Comparison of ENCODE assay signal across 8 cellular contexts in the genomic region with DNA sequence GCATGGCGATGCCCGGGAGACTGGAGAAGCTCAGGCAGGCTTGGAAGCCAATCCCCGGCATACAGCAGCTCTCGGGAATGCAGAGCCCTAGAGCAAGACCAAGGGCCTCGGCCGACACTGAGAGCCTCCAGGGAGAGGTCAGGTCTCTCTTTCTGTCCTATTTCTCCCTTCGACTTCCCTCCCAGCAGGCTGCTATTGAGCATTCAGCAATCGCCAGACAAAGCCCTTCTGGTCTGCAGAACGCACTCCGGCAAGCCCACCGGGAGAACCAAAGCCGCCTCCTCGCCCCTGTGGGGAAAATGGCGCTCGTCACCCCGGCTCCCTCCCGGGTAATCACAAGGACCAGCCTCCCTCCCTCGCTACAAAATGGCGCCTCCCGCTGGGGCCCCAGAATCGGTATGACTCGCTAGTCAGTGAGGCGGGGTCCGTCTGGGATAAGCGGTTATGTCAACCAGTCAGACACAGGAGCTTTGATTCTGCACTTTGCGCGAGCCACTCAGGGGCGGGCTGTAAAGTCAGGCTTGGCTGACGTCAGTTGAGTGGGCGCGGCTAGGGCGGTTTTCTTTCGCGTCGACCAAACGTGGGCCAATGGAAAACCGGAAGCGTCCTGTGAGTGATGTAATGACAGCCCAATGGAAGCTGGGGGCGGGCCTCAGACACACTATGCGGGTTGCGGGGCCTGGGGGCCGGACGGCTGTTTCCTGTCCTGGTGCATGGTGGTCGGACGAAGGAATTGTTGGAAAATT. TPM values are rescaled to one million over a fixed set of nuclear protein-coding genes. Genes with fewer than 3 reads are reported as not detected.
DNase-seq lines count a peak whose midpoint lies in the region; ATAC-seq and TF ChIP-seq lines count a peak whose summit lies in the region.

A gene (plus strand): TSS at position 691 of the 746 bp plus-strand sequence. CDS start 10,297 bp downstream, outside the sequence.

- ATAC-seq in HG03442 (IDR thresholded peaks at IDR 0.05; ENCODE audit: unreplicated experiment) = peak; percentile 86
- peak; percentile 93 for ATAC-seq in activated CD4-positive, alpha-beta T cell treated with anti-CD3 and anti-CD28 coated beads for 36 hours

- CTCF ChIA-PET in activated CD4-positive, alpha-beta T cell treated with anti-CD3 and anti-CD28 coated beads for 36 hours (lab: Charles Lee) = interaction anchor here (0.7 to 1.9 kb wide), 9 partner anchors 11 to 294 kb away, joined by 3 to 6 read pairs (median 3); no protein-coding TSS in a partner anchor

- no peaks in the 10 kb centered on the region for H3K27me3 Mint-ChIP-seq in activated CD4-positive, alpha-beta T cell treated with anti-CD3 and anti-CD28 coated beads for 36 hours

- H3K4me3 Mint-ChIP-seq in activated CD4-positive, alpha-beta T cell treated with anti-CD3 and anti-CD28 coated beads for 36 hours = peak within 1 kb of the TSS; percentile 93

- POLR2A ChIA-PET in activated CD4-positive, alpha-beta T cell treated with anti-CD3 and anti-CD28 coated beads for 36 hours (lab: Charles Lee) = interaction anchor here (0.5 to 2.6 kb wide), 18 partner anchors 19 to 1348 kb away, joined by 3 to 16 read pairs (median 3); a partner anchor contains a TSS

- no peaks in the 10 kb centered on the region for H3K36me3 ChIP-seq in kidney epithelial cell (ENCODE audit: control insufficient read depth, insufficient read depth, low read length)

- peaks cover 24% of the 10 kb centered on the region for H3K4me1 Mint-ChIP-seq in activated CD4-positive, alpha-beta T cell treated with anti-CD3 and anti-CD28 coated beads for 36 hours

- DNase-seq in Ammon's horn (ENCODE audit: low spot score) (peak; percentile 100), GM19238 (ENCODE audit: insufficient read length, low spot score) (peak; percentile 82), NCI-H524 (lab: John Stamatoyannopoulos, UW) (peak; percentile 99 to 100), choroid plexus epithelial cell (ENCODE audit: low read depth) (peak; percentile 100), kidney epithelial cell (ENCODE audit: low read depth) (peak; percentile 98)
- peak; percentile 100 for DNase-seq in activated CD4-positive, alpha-beta T cell treated with anti-CD3 and anti-CD28 coated beads for 36 hours
- DNase-seq in stimulated activated CD4-positive, alpha-beta T cell treated with anti-CD3 and anti-CD28 coated beads, Interleukin-15, amount 100 ng/mL, for 48 hours (ENCODE audit: low read depth in 2 of 2) = peak; percentile 100

- intact Hi-C loops in activated CD4-positive, alpha-beta T cell treated with anti-CD3 and anti-CD28 coated beads for 36 hours (cut with DNase I, micrococcal nuclease) = loop anchor here (1.0 to 10.0 kb wide), 21 partner anchors 76 to 1348 kb away; a partner anchor contains a TSS

- no peaks in the 10 kb centered on the region for H3K9me3 Mint-ChIP-seq in activated CD4-positive, alpha-beta T cell treated with anti-CD3 and anti-CD28 coated beads for 36 hours (ENCODE audit: low read depth)

- peak within 1 kb of the TSS; percentile 99 for H3K4me3 ChIP-seq in choroid plexus epithelial cell (ENCODE audit: low read depth, low read length)
- H3K4me3 ChIP-seq in kidney epithelial cell (ENCODE audit: low read depth, low read length) = peak within 1 kb of the TSS; percentile 98

- no peaks in the 10 kb centered on the region for H3K27me3 ChIP-seq in kidney epithelial cell (ENCODE audit: control insufficient read depth, insufficient read depth, low read length)

- no peak for TF ChIP-seq CTCF in choroid plexus epithelial cell (conservative IDR thresholded peaks at IDR 0.05; ENCODE audit: low read depth, low read length)
- no peak for TF ChIP-seq CTCF in kidney epithelial cell (IDR thresholded peaks at IDR 0.05; ENCODE audit: insufficient read depth, low read length, poor library complexity, severe bottlenecking)

- H3K27ac Mint-ChIP-seq in activated CD4-positive, alpha-beta T cell treated with anti-CD3 and anti-CD28 coated beads for 36 hours = peak within 1 kb of the TSS; percentile 99

- peaks cover 14% of the 10 kb centered on the region for H3K36me3 Mint-ChIP-seq in activated CD4-positive, alpha-beta T cell treated with anti-CD3 and anti-CD28 coated beads for 36 hours (ENCODE audit: low read depth)

RNA-seq across cellular contexts. Expression of the gene that starts here (rescaled TPM):
- 10 to 100 TPM; 32.6 to 34.9 TPM for total RNA-seq in activated CD4-positive, alpha-beta T cell treated with anti-CD3 and anti-CD28 coated beads for 36 hours
- 14.7 and 19.2 TPM in 2 replicates for total RNA-seq in kidney epithelial cell

Comparison
In these comparisons a context has a peak if more than half of its experiments do, and no peak if none do; other contexts are left out.
1. Peak in every context shown above with its lines: DNase-seq, ATAC-seq and H3K4me3 ChIP-seq.